In genomic region chr9:71734953-71735352, GRCh38 we compare ENCODE assay signal across 36 cellular contexts. TPM values are rescaled to one million over a fixed set of nuclear protein-coding genes. Genes with fewer than 3 reads are reported as not detected.
DNase-seq lines count a peak whose midpoint lies in the region; ATAC-seq, FAIRE-seq and TF ChIP-seq lines count a peak whose summit lies in the region.
"Had no signal": no experiment of that assay in that cellular context is flagged by ENCODE, and none has a peak within 500 bp of the region (broad histone marks: within the 10 kb centered on the region; RNA-seq: fewer than 3 reads in every experiment).

No MANE protein-coding gene starts in this region.

- 56 to 77% (median 68%) methylated on average over 4 of the region's 4 CpGs for WGBS in small intestine, 3 donors

- H3K9me3 Mint-ChIP-seq in activated T-cell treated with anti-CD3 and anti-CD28 coated beads, Interleukin-2, amount 50 U/mL, for 24 hours, result no peaks in the 10 kb centered on the region
- H3K9me3 Mint-ChIP-seq: activated CD8-positive, alpha-beta T cell treated with anti-CD3 and anti-CD28 coated beads for 36 hours; neural crest cell; stimulated activated naive B cell treated with anti-CD40 and anti-IgM and Interleukin-4, amounts not matched to agents 10 μg/mL and 1 μg/mL and 100 μg/mL, for 72 hours had no signal

- intact Hi-C loops in mucosa of descending colon (cut with DNase I, micrococcal nuclease), result no loop called here

- H3K4me1 Mint-ChIP-seq in activated T-cell treated with anti-CD3 and anti-CD28 coated beads, Interleukin-2, amount 50 U/mL, for 24 hours (ENCODE audit: low read depth), result peaks cover 16% of the 10 kb centered on the region

- H3K4me1 ChIP-seq in skeletal muscle satellite cell (ENCODE audit: control insufficient read depth, insufficient read depth, low read length), result peaks cover 11% of the 10 kb centered on the region
- H3K4me1 ChIP-seq in small intestine (ENCODE audit: control insufficient read depth in 2 of 2, insufficient read depth in 1 of 2, low read depth in 1 of 2, low read length in 1 of 2), result no peaks in the 10 kb centered on the region
- H3K4me1 ChIP-seq in mucosa of descending colon (ENCODE audit: low read depth), result peaks cover 4% of the 10 kb centered on the region
- H3K4me1 ChIP-seq: uterus had no signal

- TF ChIP-seq CTCF in mucosa of descending colon (IDR thresholded peaks at IDR 0.05) (no peak), brain microvascular endothelial cell (IDR thresholded peaks at IDR 0.05; ENCODE audit: low read depth, low read length, missing control alignments) (no peak)

- H3K4me3 ChIP-seq in skeletal muscle satellite cell (ENCODE audit: low read length), result no peak overlapping the region
- no peak overlapping the region for H3K4me3 ChIP-seq in small intestine (ENCODE audit: low read depth in 1 of 2, low read length in 2 of 2)
- no peak overlapping the region for H3K4me3 ChIP-seq in mucosa of descending colon
- no peak overlapping the region for H3K4me3 ChIP-seq in brain microvascular endothelial cell (ENCODE audit: low read depth, low read length)
- H3K4me3 ChIP-seq: cardiac muscle cell, colonic mucosa, heart right ventricle, lung, PC-9, thoracic aorta, uterus had no signal

- no peak for DNase-seq in activated T-cell treated with anti-CD3 and anti-CD28 coated beads, Interleukin-2, amount 50 U/mL, for 24 hours
- no peak for DNase-seq in activated T-cell treated with anti-CD3 and anti-CD28 coated beads, Interleukin-2, amount 50 U/mL, for 1 hour
- DNase-seq in EL (peak; percentile 55), amniotic epithelial cell (ENCODE audit: low read depth) (peak; percentile 45), small intestine (no peak), mucosa of descending colon (no peak), brain microvascular endothelial cell (no peak)
- DNase-seq: activated CD8-positive, alpha-beta T cell treated with anti-CD3 and anti-CD28 coated beads for 36 hours; activated naive CD4-positive, alpha-beta T cell treated with Interleukin-2 at 50 U/mL for 16 hours; anterior cingulate cortex; colonic mucosa; DMS153; effector CD8-positive, alpha-beta T cell; erythroblast; foreskin fibroblast; GDM1; heart right ventricle; NCI-H1105 treated with DMSO at 0.1 percent for 48 hours; NCI-H1930; NCI-H524 treated with DMSO at 0.1 percent for 48 hours; NK-92 treated with Interleukin-12 subunit alpha and Interleukin-12 subunit beta, amount 100 ng/mL, for 24 hours; PC-9; right cardiac atrium; Right ventricle myocardium superior; stimulated activated CD4-positive, alpha-beta T cell treated with anti-CD3 and anti-CD28 coated beads, Interleukin-4, amount 100 ng/mL, for 4 hours; stimulated activated naive B cell treated with anti-CD40 and anti-IgM and Interleukin-4, amounts not matched to agents 10 μg/mL and 1 μg/mL and 100 μg/mL, for 72 hours; uterus had no signal

- ATAC-seq in mucosa of descending colon, result no peak
- ATAC-seq: activated CD8-positive, alpha-beta T cell treated with anti-CD3 and anti-CD28 coated beads for 36 hours; heart right ventricle; right cardiac atrium; stimulated activated naive B cell treated with anti-CD40 and anti-IgM and Interleukin-4, amounts not matched to agents 10 μg/mL and 1 μg/mL and 100 μg/mL, for 72 hours had no signal

- H3K9me3 ChIP-seq in skeletal muscle satellite cell (replicated peaks; ENCODE audit: low read length), result no peaks in the 10 kb centered on the region
- no peaks in the 10 kb centered on the region for H3K9me3 ChIP-seq in small intestine (ENCODE audit: control insufficient read depth, low read depth)
- H3K9me3 ChIP-seq in mucosa of descending colon, result no peaks in the 10 kb centered on the region
- H3K9me3 ChIP-seq: colonic mucosa, heart right ventricle, thoracic aorta, uterus had no signal

- H3K27ac ChIP-seq in small intestine (ENCODE audit: low read depth in 1 of 2, low read length in 1 of 2) (no peak overlapping the region), brain microvascular endothelial cell (no peak overlapping the region)
- H3K27ac ChIP-seq: cardiac muscle cell, colonic mucosa, heart right ventricle, parathyroid adenoma, PC-9, thoracic aorta, uterus, VCaP had no signal

- H3K27me3 Mint-ChIP-seq in activated T-cell treated with anti-CD3 and anti-CD28 coated beads, Interleukin-2, amount 50 U/mL, for 24 hours, result no peaks in the 10 kb centered on the region
- H3K27me3 Mint-ChIP-seq: activated CD8-positive, alpha-beta T cell treated with anti-CD3 and anti-CD28 coated beads for 36 hours; stimulated activated naive B cell treated with anti-CD40 and anti-IgM and Interleukin-4, amounts not matched to agents 10 μg/mL and 1 μg/mL and 100 μg/mL, for 72 hours had no signal

- H3K36me3 Mint-ChIP-seq in activated T-cell treated with anti-CD3 and anti-CD28 coated beads, Interleukin-2, amount 50 U/mL, for 24 hours (ENCODE audit: low read depth), result peaks cover 96% of the 10 kb centered on the region

- FAIRE-seq in small intestine (lab: Jason Lieb, UNC), result no peak
- FAIRE-seq: A204.1, GM19239 had no signal

- H3K4me2 ChIP-seq in skeletal muscle satellite cell (ENCODE audit: low read length), result peak overlapping the region; percentile 15
- H3K4me2 ChIP-seq: PC-9 had no signal

- no peak overlapping the region for H3K4me3 Mint-ChIP-seq in activated T-cell treated with anti-CD3 and anti-CD28 coated beads, Interleukin-2, amount 50 U/mL, for 24 hours
- H3K4me3 Mint-ChIP-seq: activated CD8-positive, alpha-beta T cell treated with anti-CD3 and anti-CD28 coated beads for 36 hours; neural crest cell; stimulated activated naive B cell treated with anti-CD40 and anti-IgM and Interleukin-4, amounts not matched to agents 10 μg/mL and 1 μg/mL and 100 μg/mL, for 72 hours had no signal

- peaks cover 34% of the 10 kb centered on the region for H3K36me3 ChIP-seq in skeletal muscle satellite cell (ENCODE audit: insufficient read depth, low read length)
- H3K36me3 ChIP-seq in small intestine (ENCODE audit: control insufficient read depth in 2 of 2, insufficient read depth in 2 of 2, low read length in 2 of 2), result peaks cover 4 to 23% of the 10 kb centered on the region in 2 donors
- H3K36me3 ChIP-seq in mucosa of descending colon (ENCODE audit: low read depth), result no peaks in the 10 kb centered on the region
- H3K36me3 ChIP-seq in brain microvascular endothelial cell (replicated peaks), result peaks cover 2% of the 10 kb centered on the region
- H3K36me3 ChIP-seq: uterus had no signal

- no peak overlapping the region for H3K9ac ChIP-seq in skeletal muscle satellite cell (ENCODE audit: low read depth, low read length)
- H3K9ac ChIP-seq: parathyroid adenoma had no signal

- in situ Hi-C loops in brain microvascular endothelial cell (cut with HindIII; ENCODE audit: low pct_ligation_motif_present, low sequenced_read_pairs), result no loop called here

- H3K27ac Mint-ChIP-seq in activated T-cell treated with anti-CD3 and anti-CD28 coated beads, Interleukin-2, amount 50 U/mL, for 24 hours, result peak overlapping the region; percentile 53
- H3K27ac Mint-ChIP-seq: activated CD8-positive, alpha-beta T cell treated with anti-CD3 and anti-CD28 coated beads for 36 hours had no signal

- H3K27me3 ChIP-seq in skeletal muscle satellite cell (ENCODE audit: control insufficient read depth, insufficient read depth, low read length) (no peaks in the 10 kb centered on the region), small intestine (ENCODE audit: control insufficient read depth in 2 of 2, insufficient read depth in 2 of 2, low read length in 2 of 2) (no peaks in the 10 kb centered on the region), brain microvascular endothelial cell (replicated peaks) (no peaks in the 10 kb centered on the region)
- H3K27me3 ChIP-seq: cardiac muscle cell, colonic mucosa, heart right ventricle, uterus had no signal

RNA-seq across cellular contexts. Expression of gene CEMIP2, which starts 33.4 kb away (rescaled TPM):
- total RNA-seq in skeletal muscle satellite cell (2012; rRNA removed), result 20.8 and 43.9 TPM in 2 replicates
- 10 to 100 TPM; 29.5 to 42.6 (median 30.0) TPM for polyA plus RNA-seq in small intestine
- 100 to 1,000 TPM in 1 of 3 donors, 10 to 100 TPM in 2; 63.6 to 124 (median 99.3) TPM for total RNA-seq in mucosa of descending colon

Comparison
In these comparisons a context has a peak if more than half of its experiments do, and no peak if none do; other contexts are left out.
1. DNase-seq: peak in EL (single experiment) and amniotic epithelial cell (single experiment); none in activated T-cell treated with anti-CD3 and anti-CD28 coated beads, Interleukin-2, amount 50 U/mL, for 24 hours (single experiment), activated T-cell treated with anti-CD3 and anti-CD28 coated beads, Interleukin-2, amount 50 U/mL, for 1 hour (single experiment), small intestine (single experiment), mucosa of descending colon (0 of 3) and brain microvascular endothelial cell (single experiment).